In genomic region chr6:134434019-134434949, GRCh38 we compare ENCODE assay signal across 19 cellular contexts.
"Had no signal": no experiment of that assay in that cellular context is flagged by ENCODE, and none has a peak within 500 bp of the region (broad histone marks: within the 10 kb centered on the region; RNA-seq: fewer than 3 reads in every experiment).

No MANE protein-coding gene starts in this region.

- H3K27me3 ChIP-seq: esophagus muscularis mucosa, left lung, tibial artery, uterus had no signal

- DNase-seq: activated CD8-positive, alpha-beta memory T cell treated with anti-CD3 and anti-CD28 coated beads, Interleukin-2, amount 50 U/mL, for 4 hours; activated naive CD4-positive, alpha-beta T cell treated with Interleukin-2 at 50 U/mL for 16 hours; effector CD4-positive, alpha-beta T cell; foreskin fibroblast; glutamatergic neuron; hypothalamus; kidney; left lung; mammary epithelial cell; naive B cell; retina; SW 1271; tibial artery; uterus had no signal

- ATAC-seq: left lung; stimulated activated memory B cell treated with anti-CD40 and anti-IgM and Interleukin-4, amounts not matched to agents 10 μg/mL and 1 μg/mL and 100 μg/mL, for 72 hours had no signal

- H3K4me1 ChIP-seq: tibial artery, uterus had no signal

- H3K9me3 Mint-ChIP-seq: activated T-helper 1 cell treated with anti-CD3 and anti-CD28 coated beads, Interleukin-12 subunit alpha, Interleukin-12 subunit beta, Interleukin-2, Interleukin-4 antibody, amounts not matched to agents 30 ng/mL and 10 ng/mL and 1 ng/mL, durations not matched to agents 14 hours and 24 hours and 36 hours; central memory CD8-positive, alpha-beta T cell; naive B cell; stimulated activated memory B cell treated with anti-CD40 and anti-IgM and Interleukin-4, amounts not matched to agents 10 μg/mL and 1 μg/mL and 100 μg/mL, for 72 hours had no signal

- H3K27ac Mint-ChIP-seq: activated T-helper 1 cell treated with anti-CD3 and anti-CD28 coated beads, Interleukin-12 subunit alpha, Interleukin-12 subunit beta, Interleukin-2, Interleukin-4 antibody, amounts not matched to agents 30 ng/mL and 10 ng/mL and 1 ng/mL, durations not matched to agents 14 hours and 24 hours and 36 hours had no signal

- H3K27ac ChIP-seq: coronary artery, esophagus muscularis mucosa, left lung, tibial artery, uterus had no signal

- H3K4me3 ChIP-seq: coronary artery, esophagus muscularis mucosa, left lung, tibial artery, uterus had no signal

- H3K36me3 ChIP-seq: esophagus muscularis mucosa, left lung, tibial artery, uterus had no signal

- H3K36me3 Mint-ChIP-seq: naive B cell; stimulated activated memory B cell treated with anti-CD40 and anti-IgM and Interleukin-4, amounts not matched to agents 10 μg/mL and 1 μg/mL and 100 μg/mL, for 72 hours had no signal

- H3K9me3 ChIP-seq: esophagus muscularis mucosa, left lung, tibial artery, uterus had no signal

- H3K27me3 Mint-ChIP-seq: central memory CD8-positive, alpha-beta T cell; naive B cell; stimulated activated memory B cell treated with anti-CD40 and anti-IgM and Interleukin-4, amounts not matched to agents 10 μg/mL and 1 μg/mL and 100 μg/mL, for 72 hours had no signal

- H3K4me3 Mint-ChIP-seq: activated T-helper 1 cell treated with anti-CD3 and anti-CD28 coated beads, Interleukin-12 subunit alpha, Interleukin-12 subunit beta, Interleukin-2, Interleukin-4 antibody, amounts not matched to agents 30 ng/mL and 10 ng/mL and 1 ng/mL, durations not matched to agents 14 hours and 24 hours and 36 hours; central memory CD8-positive, alpha-beta T cell; stimulated activated memory B cell treated with anti-CD40 and anti-IgM and Interleukin-4, amounts not matched to agents 10 μg/mL and 1 μg/mL and 100 μg/mL, for 72 hours had no signal
